14 cellular contexts compared by ENCODE assay signal in genomic region chr9:35556781-35557180, GRCh38.
"Had no signal": no experiment of that assay in that cellular context is flagged by ENCODE, and none has a peak within 500 bp of the region (broad histone marks: within the 10 kb centered on the region; RNA-seq: fewer than 3 reads in every experiment).

No MANE protein-coding gene starts in this region.

- H3K27me3 ChIP-seq: colonic mucosa, right lobe of liver, tibial nerve, uterus had no signal

- H3K4me3 ChIP-seq: colonic mucosa, right lobe of liver, tibial nerve, uterus had no signal

- H3K9me3 Mint-ChIP-seq: nephron, T-cell had no signal

- ATAC-seq: esophagus mucosa, right lobe of liver, T-cell had no signal

- H3K27ac Mint-ChIP-seq: T-cell had no signal

- DNase-seq: activated CD4-positive, alpha-beta T cell treated with anti-CD3 and anti-CD28 coated beads, Interleukin-2, amount 50 U/mL, for 48 hours; activated CD4-positive, CD25-positive, alpha-beta regulatory T cell treated with anti-CD3 and anti-CD28 coated beads, Interleukin-2, amount 50 U/mL, for 72 hours; activated gamma-delta T cell; activated T-cell treated with anti-CD3 and anti-CD28 coated beads, Interleukin-2, amount 50 U/mL, for 48 hours; caudate nucleus; colonic mucosa; right lobe of liver; stimulated activated CD4-positive, alpha-beta T cell treated with anti-CD3 and anti-CD28 coated beads, Interleukin-1b, Interleukin-23, amount 100 ng/mL, for 48 hours; T-cell; T-helper 9 cell; uterus had no signal

- H3K4me3 Mint-ChIP-seq: nephron, T-cell had no signal

- H3K27ac ChIP-seq: colonic mucosa, right lobe of liver, tibial nerve, uterus had no signal

- H3K36me3 ChIP-seq: colonic mucosa, uterus had no signal

- H3K36me3 Mint-ChIP-seq: T-cell had no signal

- H3K4me1 Mint-ChIP-seq: nephron, T-cell had no signal

- H3K9me3 ChIP-seq: colonic mucosa, right lobe of liver, tibial nerve, uterus had no signal

- H3K27me3 Mint-ChIP-seq: T-cell had no signal

- H3K4me1 ChIP-seq: colonic mucosa had no signal
